In the genomic region with DNA sequence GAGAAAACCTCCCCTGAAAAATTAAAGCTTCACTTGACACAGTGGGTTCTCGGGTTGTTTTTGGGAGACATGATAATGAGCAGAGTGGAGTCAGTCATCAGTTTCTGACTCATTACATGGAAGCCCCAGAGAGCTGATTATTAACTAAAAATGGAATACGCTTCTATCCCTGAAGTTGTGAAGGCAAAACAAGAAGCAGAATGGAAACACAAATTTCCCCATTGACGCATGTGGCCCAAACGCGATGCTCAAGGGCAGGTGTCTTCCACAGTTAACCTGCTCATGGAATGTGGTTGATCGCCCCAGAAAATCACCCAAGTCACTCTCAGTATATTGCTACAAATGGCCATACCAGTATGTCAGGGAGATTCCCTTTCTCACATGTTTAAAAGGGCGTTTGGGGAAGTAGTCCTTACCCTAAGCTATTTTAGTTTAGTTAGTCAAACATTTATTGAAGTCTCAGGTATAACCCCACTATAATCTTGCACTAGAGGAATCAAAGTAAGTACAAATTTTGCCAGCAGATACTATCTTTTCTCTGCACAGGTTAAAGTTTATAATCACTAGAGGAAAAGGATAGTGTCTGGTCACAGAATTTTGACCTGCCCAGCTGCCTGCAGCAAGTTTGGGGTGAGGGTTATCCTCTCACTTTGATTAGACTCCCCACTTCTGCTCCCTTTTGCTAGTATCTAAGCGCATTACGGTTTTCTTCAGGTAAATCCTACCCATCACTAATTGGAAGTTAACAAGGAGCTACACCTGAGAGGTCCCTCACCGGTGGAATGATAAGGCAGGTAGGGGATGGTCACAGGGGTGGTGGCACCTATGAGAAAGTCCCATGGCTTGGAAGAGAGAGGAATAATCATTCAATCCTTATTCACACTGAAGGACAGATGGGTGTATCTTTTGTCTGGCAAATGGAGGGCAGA, we compare ENCODE assay signal across 9 cellular contexts. TPM values are rescaled to one million over a fixed set of nuclear protein-coding genes. Genes with fewer than 3 reads are reported as not detected.
DNase-seq lines count a peak whose midpoint lies in the region; ATAC-seq lines count a peak whose summit lies in the region.
"Had no signal": no experiment of that assay in that cellular context is flagged by ENCODE, and none has a peak within 500 bp of the region (broad histone marks: within the 10 kb centered on the region; RNA-seq: fewer than 3 reads in every experiment).

No MANE protein-coding gene starts in this region.

- H3K4me3 Mint-ChIP-seq in T-helper 1 cell treated with Interleukin-12 subunit alpha and Interleukin-12 subunit beta and Interleukin-4 antibody, amounts not matched to agents 30 μg/mL and 1 μg/mL, for 36 hours, result peak overlapping the region; percentile 41

- ATAC-seq in GM21717 (IDR thresholded peaks at IDR 0.05; ENCODE audit: unreplicated experiment) (peak; percentile 69), HG03558 (IDR thresholded peaks at IDR 0.05; ENCODE audit: extremely low read depth, unreplicated experiment) (peak; percentile 47)

- no peaks in the 10 kb centered on the region for H3K27me3 Mint-ChIP-seq in T-helper 1 cell treated with Interleukin-12 subunit alpha and Interleukin-12 subunit beta and Interleukin-4 antibody, amounts not matched to agents 30 μg/mL and 1 μg/mL, for 36 hours (ENCODE audit: low read depth)

- peaks cover 58% of the 10 kb centered on the region for H3K36me3 Mint-ChIP-seq in T-helper 1 cell treated with Interleukin-12 subunit alpha and Interleukin-12 subunit beta and Interleukin-4 antibody, amounts not matched to agents 30 μg/mL and 1 μg/mL, for 36 hours (ENCODE audit: low read depth)

- H3K27ac Mint-ChIP-seq in T-helper 1 cell treated with Interleukin-12 subunit alpha and Interleukin-12 subunit beta and Interleukin-4 antibody, amounts not matched to agents 30 μg/mL and 1 μg/mL, for 36 hours, result peak overlapping the region; percentile 37

- peaks cover 77% of the 10 kb centered on the region for H3K4me1 Mint-ChIP-seq in T-helper 1 cell treated with Interleukin-12 subunit alpha and Interleukin-12 subunit beta and Interleukin-4 antibody, amounts not matched to agents 30 μg/mL and 1 μg/mL, for 36 hours (ENCODE audit: low read depth)

- no peak for DNase-seq in T-helper 1 cell
- peak; percentile 86 for DNase-seq in renal cortical epithelial cell (ENCODE audit: low read depth)
- no peak for DNase-seq in NCI-H1417 (lab: John Stamatoyannopoulos, UW)
- no peak for DNase-seq in NCI-H187 (lab: John Stamatoyannopoulos, UW)
- DNase-seq in SIG-M5 treated with dmso at 0.1 percent for 504 hours (lab: John Stamatoyannopoulos, UW; ENCODE audit: unreplicated experiment), result no peak
- DNase-seq: RPMI8226 had no signal

- H3K9me3 Mint-ChIP-seq in T-helper 1 cell treated with Interleukin-12 subunit alpha and Interleukin-12 subunit beta and Interleukin-4 antibody, amounts not matched to agents 30 μg/mL and 1 μg/mL, for 36 hours, result no peaks in the 10 kb centered on the region

RNA-seq across cellular contexts. Expression of a gene that starts 7.8 kb away (rescaled TPM):
- total RNA-seq in renal cortical epithelial cell, result 6.3 and 30.2 TPM in 2 replicates

RNA-seq across cellular contexts. Expression of a gene that starts 55.3 kb away (rescaled TPM):
- 26.2 and 75.1 TPM in 2 replicates for total RNA-seq in renal cortical epithelial cell
